In genomic region chr19:13795595-13796300, GRCh38 we compare ENCODE assay signal across 2 cellular contexts.
TF ChIP-seq lines count a peak whose summit lies in the region.

No MANE protein-coding gene starts in this region.

TF ChIP-seq in HCT116, 20 proteins besides CTCF, POLR2A, EP300 and RAD21:
- 0 out of 2 replicates have a peak, but pooled peaks have one; percentile 36 for TF ChIP-seq ZFX (IDR thresholded peaks at IDR 0.05)
- no peak for TF ChIP-seq JUND (IDR thresholded peaks at IDR 0.05)
- peak; percentile 3; the same call in 1 of the 2 replicates for TF ChIP-seq POLR2AphosphoS5 (IDR thresholded peaks at IDR 0.05; ENCODE audit: low read depth, low read length)

TF ChIP-seq in H1, 55 proteins besides CTCF, POLR2A, EP300 and RAD21:
- TF ChIP-seq PHF8 (conservative IDR thresholded peaks at IDR 0.05; ENCODE audit: low read depth, low read length) (peak; percentile 76), GABPA (IDR thresholded peaks at IDR 0.05; ENCODE audit: borderline replicate concordance, insufficient read depth, low read length) (peak; percentile 32; the same call in 1 of the 2 replicates), POLR2AphosphoS5 (IDR thresholded peaks at IDR 0.05; ENCODE audit: low read depth, low read length) (peak; percentile 58), JUND (IDR thresholded peaks at IDR 0.05; ENCODE audit: low read length) (no peak), SP4 (IDR thresholded peaks at IDR 0.05; ENCODE audit: low read length) (peak; percentile 10; the same call in 1 of the 2 replicates), SIN3A (conservative IDR thresholded peaks at IDR 0.05 in 1 of 2, IDR thresholded peaks at IDR 0.05 in 1 of 2; ENCODE audit: low read depth in 1 of 2, low read length in 2 of 2) (0 out of 4 replicates have a peak, but pooled peaks of 1 of the 2 experiments have one; percentile 47), SAP30 (IDR thresholded peaks at IDR 0.05; ENCODE audit: insufficient read depth, insufficient replicate concordance, low read length) (peak; percentile 70), SP1 (IDR thresholded peaks at IDR 0.05; ENCODE audit: low read depth, low read length) (no peak), ASH2L (IDR thresholded peaks at IDR 0.05; ENCODE audit: low read length) (peak; percentile 6), RNF2 (IDR thresholded peaks at IDR 0.05; ENCODE audit: borderline replicate concordance, low read depth, low read length, missing control alignments, poor library complexity, severe bottlenecking) (no peak), MAX (IDR thresholded peaks at IDR 0.05) (no peak)
